ENCODE assay signal across 18 cellular contexts in genomic region chr9:96771124-96771523, GRCh38. TPM values are rescaled to one million over a fixed set of nuclear protein-coding genes. Genes with fewer than 3 reads are reported as not detected.
DNase-seq lines count a peak whose midpoint lies in the region; ATAC-seq and TF ChIP-seq lines count a peak whose summit lies in the region.
"Had no signal": no experiment of that assay in that cellular context is flagged by ENCODE, and none has a peak within 500 bp of the region (broad histone marks: within the 10 kb centered on the region; RNA-seq: fewer than 3 reads in every experiment).

No MANE protein-coding gene starts in this region.

- H2AFZ ChIP-seq in PC-9 (no peak overlapping the region), hepatocyte (no peak overlapping the region)

- BruUV-seq in PC-9 (replicated peaks; lab: Mats Ljungman, UMichigan): no TSS peak

- no peaks in the 10 kb centered on the region for H3F3A ChIP-seq in PC-9 (ENCODE audit: insufficient read depth, low read depth)

- CTCF ChIA-PET in activated naive CD4-positive, alpha-beta T cell treated with anti-CD3 and anti-CD28 coated beads, Interleukin-2, amount 10 ng/mL, durations not matched to agents 7 days and 5 days (lab: Charles Lee): no interaction called here
- CTCF ChIA-PET in PC-9 (lab: Charles Lee): no interaction called here

- H3K27me3 ChIP-seq in PC-9 (ENCODE audit: insufficient read depth, low read depth): no peaks in the 10 kb centered on the region
- no peaks in the 10 kb centered on the region for H3K27me3 ChIP-seq in hepatocyte
- H3K27me3 ChIP-seq in suprapubic skin: no peaks in the 10 kb centered on the region
- H3K27me3 ChIP-seq in adrenal gland: no peaks in the 10 kb centered on the region

- H3K36me3 Mint-ChIP-seq in activated naive CD4-positive, alpha-beta T cell treated with anti-CD3 and anti-CD28 coated beads, Interleukin-2, amount 10 ng/mL, durations not matched to agents 7 days and 5 days: peaks cover 88% of the 10 kb centered on the region
- H3K36me3 Mint-ChIP-seq in memory B cell: peaks cover 60% of the 10 kb centered on the region

- H3K9me3 ChIP-seq in PC-9 (ENCODE audit: insufficient read depth, low read depth): peaks cover 54% of the 10 kb centered on the region
- H3K9me3 ChIP-seq in hepatocyte (ENCODE audit: low read depth): peaks cover 61% of the 10 kb centered on the region
- peaks cover 31% of the 10 kb centered on the region for H3K9me3 ChIP-seq in suprapubic skin
- H3K9me3 ChIP-seq in adrenal gland (replicated peaks in 1 of 3): peaks cover 0 to 33% (median 19%) of the 10 kb centered on the region in 3 donors

- no peak overlapping the region for H3K4me3 Mint-ChIP-seq in activated naive CD4-positive, alpha-beta T cell treated with anti-CD3 and anti-CD28 coated beads, Interleukin-2, amount 10 ng/mL, durations not matched to agents 7 days and 5 days
- H3K4me3 Mint-ChIP-seq in memory B cell: peak overlapping the region; percentile 14
- H3K4me3 Mint-ChIP-seq: CD4-positive, alpha-beta T cell; HFFc6 had no signal

- no peaks in the 10 kb centered on the region for H3K9me2 ChIP-seq in PC-9 (ENCODE audit: insufficient read depth)
- H3K9me2 ChIP-seq in hepatocyte (replicated peaks; ENCODE audit: insufficient read depth): no peaks in the 10 kb centered on the region

- H3K27ac Mint-ChIP-seq in activated naive CD4-positive, alpha-beta T cell treated with anti-CD3 and anti-CD28 coated beads, Interleukin-2, amount 10 ng/mL, durations not matched to agents 7 days and 5 days: peak overlapping the region; percentile 19
- no peak overlapping the region for H3K27ac Mint-ChIP-seq in memory B cell
- H3K27ac Mint-ChIP-seq: CD4-positive, alpha-beta T cell; HFFc6 had no signal

- intact Hi-C loops in PC-9 (cut with micrococcal nuclease; ENCODE audit: unreplicated experiment) (loop anchor here (10.0 kb wide), 2 partner anchors 86 to 326 kb away; no protein-coding TSS in a partner anchor), adrenal gland (cut with DNase I) (no loop called here)

- H3K27me3 Mint-ChIP-seq in activated naive CD4-positive, alpha-beta T cell treated with anti-CD3 and anti-CD28 coated beads, Interleukin-2, amount 10 ng/mL, durations not matched to agents 7 days and 5 days: no peaks in the 10 kb centered on the region
- H3K27me3 Mint-ChIP-seq in memory B cell: no peaks in the 10 kb centered on the region
- H3K27me3 Mint-ChIP-seq: CD4-positive, alpha-beta T cell had no signal

- TF ChIP-seq POLR2A in suprapubic skin (IDR thresholded peaks at IDR 0.05) (no peak), adrenal gland (IDR thresholded peaks at IDR 0.05) (no peak)

- no peak for TF ChIP-seq CTCF in PC-9 (conservative IDR thresholded peaks at IDR 0.05)
- TF ChIP-seq CTCF in hepatocyte (IDR thresholded peaks at IDR 0.05; ENCODE audit: poor library complexity): no peak
- TF ChIP-seq CTCF in suprapubic skin (IDR thresholded peaks at IDR 0.05): no peak
- TF ChIP-seq CTCF in adrenal gland (IDR thresholded peaks at IDR 0.05): no peak

- H3K27ac ChIP-seq in PC-9 (no peak overlapping the region), hepatocyte (no peak overlapping the region), suprapubic skin (no peak overlapping the region), adrenal gland (no peak overlapping the region)
- H3K27ac ChIP-seq: C4-2B, HL-60 had no signal

- no peak for DNase-seq in activated naive CD4-positive, alpha-beta T cell treated with anti-CD3 and anti-CD28 coated beads, Interleukin-2, amount 10 ng/mL, durations not matched to agents 7 days and 5 days
- DNase-seq in activated naive CD4-positive, alpha-beta T cell treated with Interleukin-2 at 50 U/mL for 16 hours: no peak
- DNase-seq in PC-9 (no peak), memory B cell (ENCODE audit: low spot score in 2 of 2) (no peak), hepatocyte (ENCODE audit: low spot score) (no peak), suprapubic skin (ENCODE audit: low spot score in 2 of 2) (no peak), adrenal gland (no peak)
- DNase-seq: 8988T; CD4-positive, alpha-beta T cell; DMS153; DMS79; GDM1; GOT3; H7; HFFc6 had no signal

- H4K20me1 ChIP-seq in PC-9 (ENCODE audit: insufficient read depth): no peaks in the 10 kb centered on the region
- H4K20me1 ChIP-seq in hepatocyte (ENCODE audit: insufficient read depth, poor library complexity, severe bottlenecking): no peaks in the 10 kb centered on the region

- no peak for ATAC-seq in memory B cell (ENCODE audit: low read depth)
- ATAC-seq: HCT116 had no signal

- H3K4me2 ChIP-seq in PC-9: no peak overlapping the region
- no peak overlapping the region for H3K4me2 ChIP-seq in hepatocyte

- peaks cover 43% of the 10 kb centered on the region for H3K9me3 Mint-ChIP-seq in activated naive CD4-positive, alpha-beta T cell treated with anti-CD3 and anti-CD28 coated beads, Interleukin-2, amount 10 ng/mL, durations not matched to agents 7 days and 5 days
- H3K9me3 Mint-ChIP-seq in memory B cell: peaks cover 22% of the 10 kb centered on the region

- H3K4me1 ChIP-seq in PC-9 (replicated peaks; ENCODE audit: insufficient read depth): no peaks in the 10 kb centered on the region
- no peaks in the 10 kb centered on the region for H3K4me1 ChIP-seq in hepatocyte (ENCODE audit: insufficient read depth)
- H3K4me1 ChIP-seq in suprapubic skin: no peaks in the 10 kb centered on the region
- H3K4me1 ChIP-seq in adrenal gland (replicated peaks in 1 of 2): no peaks in the 10 kb centered on the region

- H3K79me2 ChIP-seq in PC-9 (ENCODE audit: low read depth) (no peaks in the 10 kb centered on the region), hepatocyte (peaks cover 13% of the 10 kb centered on the region)

- POLR2A ChIA-PET in PC-9 (lab: Charles Lee; ENCODE audit: unreplicated experiment): no interaction called here

- TF ChIP-seq EP300 in suprapubic skin (IDR thresholded peaks at IDR 0.05): no peak

- peaks cover 2% of the 10 kb centered on the region for H3K4me1 Mint-ChIP-seq in activated naive CD4-positive, alpha-beta T cell treated with anti-CD3 and anti-CD28 coated beads, Interleukin-2, amount 10 ng/mL, durations not matched to agents 7 days and 5 days
- peaks cover 3% of the 10 kb centered on the region for H3K4me1 Mint-ChIP-seq in memory B cell

- H3K4me3 ChIP-seq in PC-9 (peak overlapping the region; percentile 18; the same call in 1 of the 2 replicates), hepatocyte (no peak overlapping the region), suprapubic skin (no peak overlapping the region), adrenal gland (no peak overlapping the region)

- H3K36me3 ChIP-seq in PC-9 (ENCODE audit: low read depth): peaks cover 82% of the 10 kb centered on the region
- peaks cover 15% of the 10 kb centered on the region for H3K36me3 ChIP-seq in hepatocyte (replicated peaks; ENCODE audit: insufficient read depth, low read depth)
- H3K36me3 ChIP-seq in suprapubic skin: peaks cover 89% of the 10 kb centered on the region
- peaks cover 0 to 30% of the 10 kb centered on the region in 2 donors for H3K36me3 ChIP-seq in adrenal gland (replicated peaks in 1 of 2)

- WGBS in hepatocyte (ENCODE audit: low lambda C conversion rate, missing lambda C conversion rate): 94% methylated on average over 2 of the region's 2 CpGs
- WGBS in suprapubic skin: 94% methylated on average over 2 of the region's 2 CpGs
- WGBS in adrenal gland, 4 donors: 93 to 99% (median 97%) methylated on average over 2 of the region's 2 CpGs

RNA-seq across cellular contexts. Expression of gene ZNF510, which starts 6.8 kb away (rescaled TPM):
- total RNA-seq in PC-9 (2021): 8.4 and 8.7 TPM in 2 replicates
- 9.9 and 11.9 TPM in 2 replicates for total RNA-seq in hepatocyte
- 2.2 and 3.5 TPM in 2 replicates for polyA plus RNA-seq in hepatocyte
- 10 to 100 TPM in 1 of 4 donors, 1 to 10 TPM in 3; 5.6 to 24.9 (median 8.5) TPM for total RNA-seq in suprapubic skin
- total RNA-seq in adrenal gland: 10 to 100 TPM in 6 of 8 donors, 1 to 10 TPM in 2; 6.7 to 20.0 (median 16.4) TPM
- polyA plus RNA-seq in adrenal gland: 10 to 100 TPM in 1 of 3 donors, 1 to 10 TPM in 2; 4.9 to 16.9 (median 6.3) TPM
